Comparison of ENCODE assay signal across 9 cellular contexts in the genomic region with DNA sequence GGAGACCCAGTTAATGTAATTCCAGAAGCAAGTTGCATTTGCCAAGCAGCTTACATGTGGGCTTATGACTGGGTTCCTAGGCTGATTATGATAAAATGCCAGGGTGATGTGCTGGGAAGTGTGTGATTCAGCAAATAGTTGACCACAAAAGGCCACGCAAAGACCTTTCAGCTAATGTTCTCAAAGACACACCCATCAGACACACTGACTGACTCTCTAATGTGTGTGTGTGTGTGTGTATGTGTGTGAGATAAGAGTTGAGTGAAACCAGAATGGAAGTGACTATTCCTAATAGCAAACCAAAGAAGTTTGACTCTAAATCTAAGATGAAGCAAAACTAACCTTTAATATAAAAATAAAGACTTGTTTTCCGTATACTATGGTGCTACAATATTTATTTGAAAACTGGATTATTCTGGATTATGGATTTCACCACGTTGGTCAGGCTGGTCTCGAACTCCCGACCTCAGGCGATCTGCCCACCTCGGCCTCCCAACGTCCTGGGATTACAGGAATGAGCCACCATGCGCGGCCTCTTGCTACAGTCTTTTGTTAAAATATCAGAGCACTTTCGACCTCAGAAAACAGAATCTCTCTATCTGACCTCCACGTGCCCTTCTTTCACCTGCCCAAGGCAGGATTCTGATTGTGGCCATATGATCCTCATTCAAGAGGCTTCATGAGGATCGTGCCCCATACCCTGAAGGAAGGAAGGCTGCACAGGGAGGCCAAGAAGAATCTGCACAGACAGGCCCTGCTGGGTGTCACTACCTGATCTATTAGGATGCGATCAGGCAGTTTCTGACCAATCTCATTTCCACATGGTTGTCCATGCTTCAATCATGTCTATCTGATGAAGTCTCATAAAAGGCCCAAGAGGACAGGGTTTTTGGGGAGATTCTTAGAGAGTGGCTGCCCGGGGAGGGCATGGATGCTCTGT.
DNase-seq lines count a peak whose midpoint lies in the region; ATAC-seq and TF ChIP-seq lines count a peak whose summit lies in the region.
"Had no signal": no experiment of that assay in that cellular context is flagged by ENCODE, and none has a peak within 500 bp of the region (broad histone marks: within the 10 kb centered on the region; RNA-seq: fewer than 3 reads in every experiment).

No MANE protein-coding gene starts in this region.

- DNase-seq in activated T-cell treated with anti-CD3 and anti-CD28 coated beads, Interleukin-2, amount 50 U/mL, for 24 hours: peak; percentile 27
- no peak for DNase-seq in activated T-cell treated with anti-CD3 and anti-CD28 coated beads, Interleukin-2, amount 50 U/mL, for 1 hour
- peak; percentile 90 to 93 for DNase-seq in SW 1271 (lab: John Stamatoyannopoulos, UW)
- DNase-seq in fibroblast of gingiva (ENCODE audit: low read depth): peak; percentile 99
- DNase-seq in GM10248 (ENCODE audit: extremely low spot score): no peak

- ATAC-seq in GM18502 (IDR thresholded peaks at IDR 0.05; ENCODE audit: poor library complexity, unreplicated experiment) (no peak), HG03571 (IDR thresholded peaks at IDR 0.05; ENCODE audit: unreplicated experiment) (no peak)

- peaks cover 32% of the 10 kb centered on the region for H3K4me1 Mint-ChIP-seq in activated T-cell treated with anti-CD3 and anti-CD28 coated beads, Interleukin-2, amount 50 U/mL, for 24 hours (ENCODE audit: low read depth)
- H3K4me1 Mint-ChIP-seq in stimulated activated naive CD8-positive, alpha-beta T cell treated with anti-CD3 and anti-CD28 coated beads, Interleukin-15, Interleukin-2, amounts not matched to agents 100 ng/mL and 50 ng/mL, for 24 hours (ENCODE audit: low read depth): peaks cover 36% of the 10 kb centered on the region
- H3K4me1 Mint-ChIP-seq: nephron had no signal

- H3K27ac Mint-ChIP-seq in activated T-cell treated with anti-CD3 and anti-CD28 coated beads, Interleukin-2, amount 50 U/mL, for 24 hours: peak overlapping the region; percentile 84
- H3K27ac Mint-ChIP-seq in stimulated activated naive CD8-positive, alpha-beta T cell treated with anti-CD3 and anti-CD28 coated beads, Interleukin-15, Interleukin-2, amounts not matched to agents 100 ng/mL and 50 ng/mL, for 24 hours: peak overlapping the region; percentile 83
- H3K27ac Mint-ChIP-seq: nephron had no signal

- peaks cover 92% of the 10 kb centered on the region for H3K36me3 Mint-ChIP-seq in activated T-cell treated with anti-CD3 and anti-CD28 coated beads, Interleukin-2, amount 50 U/mL, for 24 hours (ENCODE audit: low read depth)
- peaks cover 66% of the 10 kb centered on the region for H3K36me3 Mint-ChIP-seq in stimulated activated naive CD8-positive, alpha-beta T cell treated with anti-CD3 and anti-CD28 coated beads, Interleukin-15, Interleukin-2, amounts not matched to agents 100 ng/mL and 50 ng/mL, for 24 hours (ENCODE audit: low read depth)

- TF ChIP-seq CTCF in GM10248 (IDR thresholded peaks at IDR 0.05; ENCODE audit: control extremely low read depth, extremely low read depth, low read depth, missing control alignments): no peak

- POLR2A ChIA-PET in GM10248 (lab: Yijun Ruan, JAX): no interaction called here

- CTCF ChIA-PET in GM10248 (lab: Yijun Ruan, JAX): interaction anchor here (0.8 to 2.8 kb wide), 4 partner anchors 8 to 25 kb away, joined by 3 to 11 read pairs (median 4); no protein-coding TSS in a partner anchor

- H3K4me3 Mint-ChIP-seq in activated T-cell treated with anti-CD3 and anti-CD28 coated beads, Interleukin-2, amount 50 U/mL, for 24 hours: no peak overlapping the region
- H3K4me3 Mint-ChIP-seq in stimulated activated naive CD8-positive, alpha-beta T cell treated with anti-CD3 and anti-CD28 coated beads, Interleukin-15, Interleukin-2, amounts not matched to agents 100 ng/mL and 50 ng/mL, for 24 hours: no peak overlapping the region
- H3K4me3 Mint-ChIP-seq: nephron had no signal

- no peaks in the 10 kb centered on the region for H3K27me3 Mint-ChIP-seq in activated T-cell treated with anti-CD3 and anti-CD28 coated beads, Interleukin-2, amount 50 U/mL, for 24 hours
- no peaks in the 10 kb centered on the region for H3K27me3 Mint-ChIP-seq in stimulated activated naive CD8-positive, alpha-beta T cell treated with anti-CD3 and anti-CD28 coated beads, Interleukin-15, Interleukin-2, amounts not matched to agents 100 ng/mL and 50 ng/mL, for 24 hours

- no peaks in the 10 kb centered on the region for H3K9me3 Mint-ChIP-seq in activated T-cell treated with anti-CD3 and anti-CD28 coated beads, Interleukin-2, amount 50 U/mL, for 24 hours
- no peaks in the 10 kb centered on the region for H3K9me3 Mint-ChIP-seq in stimulated activated naive CD8-positive, alpha-beta T cell treated with anti-CD3 and anti-CD28 coated beads, Interleukin-15, Interleukin-2, amounts not matched to agents 100 ng/mL and 50 ng/mL, for 24 hours
- H3K9me3 Mint-ChIP-seq: nephron had no signal

Comparison
In these comparisons a context has a peak if more than half of its experiments do, and no peak if none do; other contexts are left out.
1. DNase-seq: peak in activated T-cell treated with anti-CD3 and anti-CD28 coated beads, Interleukin-2, amount 50 U/mL, for 24 hours (single experiment), SW 1271 (2 of 2) and fibroblast of gingiva (single experiment); none in activated T-cell treated with anti-CD3 and anti-CD28 coated beads, Interleukin-2, amount 50 U/mL, for 1 hour (single experiment) and GM10248 (single experiment).